18 cellular contexts compared by ENCODE assay signal in genomic region chr14:59303216-59303615, GRCh38.
A peak's percentile ranks its signal among the peaks of the same experiment; 100 is the strongest.
DNase-seq lines count a peak whose midpoint lies in the region; FAIRE-seq and TF ChIP-seq lines count a peak whose summit lies in the region.
"Had no signal": no experiment of that assay in that cellular context is flagged by ENCODE, and none has a peak within 500 bp of the region (broad histone marks: within the 10 kb centered on the region; RNA-seq: fewer than 3 reads in every experiment).

No MANE protein-coding gene starts in this region.

- peak overlapping the region; percentile 54 for H3K27ac ChIP-seq in smooth muscle cell (ENCODE audit: low read depth)
- H3K27ac ChIP-seq: right lobe of liver had no signal

- H3K27me3 ChIP-seq in smooth muscle cell (ENCODE audit: low read depth) = no peaks in the 10 kb centered on the region
- H3K27me3 ChIP-seq: Peyer's patch, right lobe of liver had no signal

- no peaks in the 10 kb centered on the region for H3K27me3 Mint-ChIP-seq in type B pancreatic cell
- H3K27me3 Mint-ChIP-seq: activated naive CD8-positive, alpha-beta T cell treated with anti-CD3 and anti-CD28 coated beads, Interleukin-2, amount 50 U/mL, for 24 hours; B cell; central memory CD8-positive, alpha-beta T cell had no signal

- no peaks in the 10 kb centered on the region for H3K36me3 ChIP-seq in smooth muscle cell (ENCODE audit: low read depth)
- H3K36me3 ChIP-seq: Peyer's patch, right lobe of liver had no signal

- FAIRE-seq in GM12891 (lab: Jason Lieb, UNC) = peak; percentile 16

- no peak overlapping the region for H3K4me3 Mint-ChIP-seq in type B pancreatic cell
- H3K4me3 Mint-ChIP-seq: activated naive CD8-positive, alpha-beta T cell treated with anti-CD3 and anti-CD28 coated beads, Interleukin-2, amount 50 U/mL, for 24 hours; B cell; central memory CD8-positive, alpha-beta T cell had no signal

- DNase-seq in GM12891 (ENCODE audit: insufficient read length, low spot score) (no peak), RPMI7951 (ENCODE audit: low read depth) (peak; percentile 57), epithelial cell of esophagus (ENCODE audit: low read depth) (peak; percentile 29), smooth muscle cell (lab: John Stamatoyannopoulos, UW; ENCODE audit: unreplicated experiment) (no peak), amniotic stem cell (lab: John Stamatoyannopoulos, UW) (no peak), head of caudate nucleus (no peak), type B pancreatic cell (ENCODE audit: extremely low spot score, unreplicated experiment) (no peak)
- DNase-seq: activated naive CD8-positive, alpha-beta T cell treated with anti-CD3 and anti-CD28 coated beads, Interleukin-2, amount 50 U/mL, for 24 hours; effector memory CD4-positive, alpha-beta T cell; Karpas-422; NCI-H2171 treated with DMSO at 0.1 percent for 48 hours; NCI-H774; nucleus accumbens; Peyer's patch; right lobe of liver; T-helper 1 cell had no signal

- H2AFZ ChIP-seq in smooth muscle cell (ENCODE audit: low read depth) = no peak overlapping the region

- no peaks in the 10 kb centered on the region for H3K9me3 ChIP-seq in smooth muscle cell (replicated peaks; ENCODE audit: low read depth)
- H3K9me3 ChIP-seq: Peyer's patch, right lobe of liver had no signal

- peaks cover 7% of the 10 kb centered on the region for H3K36me3 Mint-ChIP-seq in type B pancreatic cell

- TF ChIP-seq CTCF in epithelial cell of esophagus (IDR thresholded peaks at IDR 0.05; ENCODE audit: insufficient read depth, low read depth, low read length, missing control alignments) (no peak), smooth muscle cell (IDR thresholded peaks at IDR 0.05; ENCODE audit: borderline replicate concordance, insufficient read depth, poor library complexity, severe bottlenecking) (no peak), type B pancreatic cell (conservative IDR thresholded peaks at IDR 0.05) (no peak)

- no peak overlapping the region for H3K9ac ChIP-seq in smooth muscle cell (ENCODE audit: low read depth)

- H3K4me1 ChIP-seq in smooth muscle cell (ENCODE audit: low read depth) = peaks cover 19% of the 10 kb centered on the region

- peaks cover 26% of the 10 kb centered on the region for H3K4me1 Mint-ChIP-seq in type B pancreatic cell (ENCODE audit: unreplicated experiment)

- no peaks in the 10 kb centered on the region for H3K9me3 Mint-ChIP-seq in type B pancreatic cell
- H3K9me3 Mint-ChIP-seq: activated naive CD8-positive, alpha-beta T cell treated with anti-CD3 and anti-CD28 coated beads, Interleukin-2, amount 50 U/mL, for 24 hours; central memory CD8-positive, alpha-beta T cell had no signal

- H3K4me2 ChIP-seq in smooth muscle cell = no peak overlapping the region

- TF ChIP-seq POLR2A in GM12891 (IDR thresholded peaks at IDR 0.05; ENCODE audit: low read depth, low read length) = no peak

- H3K79me2 ChIP-seq in smooth muscle cell (ENCODE audit: low read depth) = peaks cover 13% of the 10 kb centered on the region

- H4K20me1 ChIP-seq in smooth muscle cell (ENCODE audit: low read depth) = no peaks in the 10 kb centered on the region

- intact Hi-C loops in head of caudate nucleus (cut with DNase I) = no loop called here

- peaks cover 18% of the 10 kb centered on the region for H3F3A ChIP-seq in smooth muscle cell (ENCODE audit: low read depth)

- no peak overlapping the region for H3K27ac Mint-ChIP-seq in type B pancreatic cell
- H3K27ac Mint-ChIP-seq: activated naive CD8-positive, alpha-beta T cell treated with anti-CD3 and anti-CD28 coated beads, Interleukin-2, amount 50 U/mL, for 24 hours; B cell had no signal

- H3K4me3 ChIP-seq in epithelial cell of esophagus (ENCODE audit: low read length) = no peak overlapping the region
- no peak overlapping the region for H3K4me3 ChIP-seq in smooth muscle cell
- H3K4me3 ChIP-seq: Peyer's patch, right lobe of liver had no signal

- WGBS in smooth muscle cell (ENCODE audit: low lambda C conversion rate) = 60% methylated on average over 2 of the region's 2 CpGs

TF ChIP-seq in GM12891, 5 proteins besides CTCF, POLR2A, EP300 and RAD21:
- no peak for TF ChIP-seq POU2F2 (IDR thresholded peaks at IDR 0.05; ENCODE audit: low read depth, low read length)
- TF ChIP-seq PAX5 (IDR thresholded peaks at IDR 0.05; ENCODE audit: insufficient read depth, low read length, severe bottlenecking) = no peak
- TF ChIP-seq SPI1 (IDR thresholded peaks at IDR 0.05; ENCODE audit: low read depth, low read length) = no peak
- no peak for TF ChIP-seq TAF1 (IDR thresholded peaks at IDR 0.05; ENCODE audit: low read depth, low read length)
- TF ChIP-seq POLR2AphosphoS5 (IDR thresholded peaks at IDR 0.05; ENCODE audit: low read depth, low read length) = no peak

Comparison
In these comparisons a context has a peak if more than half of its experiments do, and no peak if none do; other contexts are left out.
1. DNase-seq: peak in RPMI7951 (single experiment) and epithelial cell of esophagus (single experiment); none in GM12891 (single experiment), smooth muscle cell (single experiment), amniotic stem cell (single experiment), head of caudate nucleus (0 of 42) and type B pancreatic cell (single experiment).